In the genomic region with DNA sequence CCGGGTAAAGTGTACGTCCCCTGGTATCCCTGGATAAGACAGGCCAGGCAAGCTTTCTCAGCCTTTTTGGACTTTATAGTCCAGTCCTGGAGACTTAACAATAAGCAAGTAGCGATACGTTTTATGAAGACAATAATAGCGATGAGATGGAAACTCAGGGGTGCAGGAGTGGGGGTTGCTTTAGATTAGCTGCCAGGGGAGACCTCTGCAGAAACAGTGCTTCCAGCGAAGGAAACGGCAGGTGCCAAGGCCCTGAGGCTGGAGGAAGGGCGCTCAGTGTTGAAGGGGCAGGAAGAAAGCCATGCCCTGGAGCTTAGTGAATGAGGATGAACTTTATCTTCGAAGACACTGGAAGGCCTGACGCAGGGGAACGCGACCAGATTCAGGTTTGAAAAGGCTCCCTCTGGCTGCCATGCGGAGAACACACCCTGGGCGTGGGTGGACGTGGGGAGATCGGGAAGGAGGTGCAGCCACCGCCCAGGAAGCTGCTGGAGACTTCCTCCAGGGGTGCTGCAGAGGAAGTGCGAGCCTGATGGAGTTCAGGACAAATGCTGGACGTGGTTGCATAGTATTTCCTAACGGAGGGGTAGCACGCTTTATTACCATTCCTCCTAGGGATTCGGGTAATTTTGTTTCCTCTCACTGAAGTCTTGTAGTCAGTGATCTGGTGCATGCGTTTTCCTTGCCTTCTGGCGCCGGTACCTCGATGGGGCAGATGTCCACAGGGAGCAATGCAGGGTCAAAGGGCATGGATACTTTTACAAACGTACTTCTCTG, we compare ENCODE assay signal across 8 cellular contexts. TPM values are rescaled to one million over a fixed set of nuclear protein-coding genes. Genes with fewer than 3 reads are reported as not detected.
DNase-seq lines count a peak whose midpoint lies in the region; ATAC-seq and TF ChIP-seq lines count a peak whose summit lies in the region.

No MANE protein-coding gene starts in this region.

- H4K20me1 ChIP-seq in DND-41 (ENCODE audit: insufficient read depth, low read length) (no peaks in the 10 kb centered on the region), osteoblast (ENCODE audit: insufficient read depth, low read length) (peaks cover 6% of the 10 kb centered on the region)

- H3K9me3 ChIP-seq in DND-41 (ENCODE audit: insufficient read depth, low read length, severe bottlenecking) (no peaks in the 10 kb centered on the region), osteoblast (ENCODE audit: low read depth, low read length) (no peaks in the 10 kb centered on the region), tibial artery (no peaks in the 10 kb centered on the region)

- H3K27ac ChIP-seq in DND-41 (ENCODE audit: low read length) (peak overlapping the region; percentile 76), foreskin keratinocyte (no peak overlapping the region), osteoblast (ENCODE audit: low read depth, low read length) (peak overlapping the region; percentile 89), tibial artery (peak overlapping the region; percentile 87 to 88)

- H3K36me3 ChIP-seq in DND-41 (ENCODE audit: insufficient read depth, low read length) (peaks cover 12% of the 10 kb centered on the region; the same call in 1 of the 2 replicates), osteoblast (ENCODE audit: insufficient read depth, low read length) (peaks cover 4% of the 10 kb centered on the region), tibial artery (peaks cover 0 to 10% (median 5%) of the 10 kb centered on the region in 3 donors)

- H3K9ac ChIP-seq in DND-41 (ENCODE audit: low read depth, low read length) = peak overlapping the region; percentile 62

- H3K27me3 ChIP-seq in DND-41 (ENCODE audit: insufficient read depth, low read length, poor library complexity) (no peaks in the 10 kb centered on the region), foreskin keratinocyte (no peaks in the 10 kb centered on the region), osteoblast (ENCODE audit: insufficient read depth, low read length) (no peaks in the 10 kb centered on the region), tibial artery (no peaks in the 10 kb centered on the region)

- H3K4me2 ChIP-seq in DND-41 (ENCODE audit: insufficient read depth, low read length) (peak overlapping the region; percentile 73), osteoblast (ENCODE audit: insufficient read depth, low read length) (peak overlapping the region; percentile 88)

- intact Hi-C loops in tibial artery (cut with DNase I; ENCODE audit: low total_unique reads) = loop anchor here (5.0 kb wide), 1 partner anchor 33 kb away; no protein-coding TSS in a partner anchor

- H2AFZ ChIP-seq in DND-41 (ENCODE audit: low read depth, low read length) (peak overlapping the region; percentile 89), osteoblast (ENCODE audit: low read length) (peak overlapping the region; percentile 63)

- H3K4me3 ChIP-seq in DND-41 (ENCODE audit: low read depth in 1 of 2, low read length in 2 of 2) (peak overlapping the region in 1 of 2 experiments; percentile 54; a peak in 3 of 4 replicates), osteoblast (ENCODE audit: insufficient read depth, low read length) (peak overlapping the region; percentile 68), tibial artery (peak overlapping the region; percentile 50 to 56)

- H3K4me1 ChIP-seq in DND-41 (ENCODE audit: insufficient read depth, low read length) (peaks cover 46% of the 10 kb centered on the region), foreskin keratinocyte (peaks cover 9% of the 10 kb centered on the region), osteoblast (ENCODE audit: insufficient read depth, low read length) (peaks cover 33% of the 10 kb centered on the region), tibial artery (peaks cover 0 to 25% (median 16%) of the 10 kb centered on the region in 4 donors)

- TF ChIP-seq CTCF in DND-41 (IDR thresholded peaks at IDR 0.05; ENCODE audit: borderline replicate concordance, extremely low read depth, low read length, poor library complexity, severe bottlenecking) (peak; percentile 98), LNCAP (IDR thresholded peaks at IDR 0.05) (peak; percentile 94), foreskin keratinocyte (conservative IDR thresholded peaks at IDR 0.05) (peak; percentile 97), osteoblast (IDR thresholded peaks at IDR 0.05; ENCODE audit: extremely low read depth, low read depth, low read length) (peak; percentile 92), tibial artery (IDR thresholded peaks at IDR 0.05) (peak; percentile 85 to 86)

- no peaks in the 10 kb centered on the region for H3K79me2 ChIP-seq in DND-41 (ENCODE audit: insufficient read depth, low read length)
- H3K79me2 ChIP-seq in osteoblast (ENCODE audit: insufficient read depth, low read length) = no peaks in the 10 kb centered on the region

- DNase-seq in DND-41 = peak; percentile 91
- DNase-seq in activated T-helper 1 cell treated with Interleukin-2 at 50 U/mL for 16 hours (ENCODE audit: low read depth) = peak; percentile 70
- peak; percentile 73 to 85 for DNase-seq in foreskin keratinocyte
- peak; percentile 93 for DNase-seq in osteoblast (ENCODE audit: insufficient read length, low spot score, missing footprints)
- peak; percentile 92 to 94 for DNase-seq in tibial artery
- DNase-seq in NCI-H1417 (lab: John Stamatoyannopoulos, UW) = no peak

- ATAC-seq in DND-41 (ENCODE audit: insufficient read depth, low read depth) (peak; percentile 63), GM21723 (IDR thresholded peaks at IDR 0.05; ENCODE audit: unreplicated experiment) (peak; percentile 43), foreskin keratinocyte (peak; percentile 72)

RNA-seq across cellular contexts. Expression of a gene that starts 26.1 kb away (rescaled TPM):
- total RNA-seq in foreskin keratinocyte (1,251 and 1,486 TPM in 2 replicates), osteoblast (1,904 and 1,975 TPM in 2 replicates)
- 1,048 and 1,182 TPM in 2 replicates for polyA plus RNA-seq in foreskin keratinocyte

RNA-seq across cellular contexts. Expression of a gene that starts 48.4 kb away (rescaled TPM):
- total RNA-seq in foreskin keratinocyte (24.8 and 27.7 TPM in 2 replicates), osteoblast (14.1 and 16.6 TPM in 2 replicates)
- polyA plus RNA-seq in foreskin keratinocyte = 13.9 and 15.7 TPM in 2 replicates

RNA-seq across cellular contexts. Expression of a gene that starts 52.9 kb away (rescaled TPM):
- total RNA-seq in foreskin keratinocyte (22.3 and 25.1 TPM in 2 replicates), osteoblast (2.1 and 2.2 TPM in 2 replicates)
- 7.7 and 9.5 TPM in 2 replicates for polyA plus RNA-seq in foreskin keratinocyte

Comparison
In these comparisons a context has a peak if more than half of its experiments do, and no peak if none do; other contexts are left out.
1. DNase-seq: peak in DND-41 (single experiment), activated T-helper 1 cell treated with Interleukin-2 at 50 U/mL for 16 hours (single experiment), foreskin keratinocyte (2 of 2), osteoblast (single experiment) and tibial artery (2 of 2); none in NCI-H1417 (0 of 3).
2. Peak in every context shown above with its lines, with median percentiles within 50 percentile points of each other: ATAC-seq and CTCF ChIP-seq.